ENCODE assay signal across 8 cellular contexts in genomic region chr11:2420502-2421225, GRCh38.
DNase-seq lines count a peak whose midpoint lies in the region; ATAC-seq and TF ChIP-seq lines count a peak whose summit lies in the region.

No MANE protein-coding gene starts in this region.

- no peak for ATAC-seq in HG02981 (IDR thresholded peaks at IDR 0.05; ENCODE audit: unreplicated experiment)

- no peaks in the 10 kb centered on the region for H3K36me3 ChIP-seq in mucosa of stomach (ENCODE audit: control insufficient read depth, insufficient read depth, low read length)

- H3K9ac ChIP-seq in mucosa of stomach (ENCODE audit: low read length) = peak overlapping the region; percentile 53

- H3K27ac ChIP-seq in HL-60 (replicated peaks) = no peak overlapping the region

- DNase-seq in GM10248 (ENCODE audit: extremely low spot score) = peak; percentile 92
- peak in 1 of 2 experiments; percentile 62 for DNase-seq in HL-60 (ENCODE audit: low read depth in 1 of 2, low spot score in 1 of 2)
- DNase-seq in NOMO-1 treated with dmso at 0.1 percent for 144 hours (lab: John Stamatoyannopoulos, UW; ENCODE audit: unreplicated experiment) = peak; percentile 59
- DNase-seq in activated CD8-positive, alpha-beta memory T cell treated with anti-CD3 and anti-CD28 coated beads, Interleukin-2, amount 50 U/mL, for 24 hours (ENCODE audit: extremely low read depth) = peak; percentile 21
- DNase-seq in epidermal melanocyte (ENCODE audit: insufficient read length, low spot score) = peak; percentile 98
- DNase-seq in stimulated activated CD8-positive, alpha-beta memory T cell treated with anti-CD3 and anti-CD28 coated beads, Interleukin-4, amount 100 ng/mL, for 24 hours (ENCODE audit: low read depth) = peak; percentile 57

- peaks cover 7% of the 10 kb centered on the region for H3K4me1 ChIP-seq in mucosa of stomach (ENCODE audit: control insufficient read depth, insufficient read depth, low read length)

- CTCF ChIA-PET in GM10248 (lab: Yijun Ruan, JAX) = interaction anchor here (0.6 to 9.8 kb wide), 37 partner anchors 8 to 719 kb away, joined by 3 to 485 read pairs (median 4); partner anchors contain the start of genes C11orf21, TSPAN32 and TSSC4

- no peaks in the 10 kb centered on the region for H3K27me3 ChIP-seq in HL-60 (ENCODE audit: insufficient read depth, poor library complexity, severe bottlenecking)
- peaks cover 7% of the 10 kb centered on the region for H3K27me3 ChIP-seq in mucosa of stomach (ENCODE audit: control insufficient read depth, insufficient read depth, low read length)

- POLR2A ChIA-PET in GM10248 (lab: Yijun Ruan, JAX) = no interaction called here

- no peak overlapping the region for H3K4me3 ChIP-seq in HL-60 (replicated peaks; ENCODE audit: insufficient read depth, low read length)
- H3K4me3 ChIP-seq in mucosa of stomach (ENCODE audit: low read length) = no peak overlapping the region

- H3K9me3 ChIP-seq in mucosa of stomach (ENCODE audit: control insufficient read depth, low read length) = no peaks in the 10 kb centered on the region

- peak; percentile 96 for TF ChIP-seq CTCF in GM10248 (IDR thresholded peaks at IDR 0.05; ENCODE audit: control extremely low read depth, extremely low read depth, low read depth, missing control alignments)
- TF ChIP-seq CTCF in HL-60 (IDR thresholded peaks at IDR 0.05; ENCODE audit: insufficient read depth, low read length) = peak; percentile 92
